Comparison of ENCODE assay signal across 8 cellular contexts in the genomic region with DNA sequence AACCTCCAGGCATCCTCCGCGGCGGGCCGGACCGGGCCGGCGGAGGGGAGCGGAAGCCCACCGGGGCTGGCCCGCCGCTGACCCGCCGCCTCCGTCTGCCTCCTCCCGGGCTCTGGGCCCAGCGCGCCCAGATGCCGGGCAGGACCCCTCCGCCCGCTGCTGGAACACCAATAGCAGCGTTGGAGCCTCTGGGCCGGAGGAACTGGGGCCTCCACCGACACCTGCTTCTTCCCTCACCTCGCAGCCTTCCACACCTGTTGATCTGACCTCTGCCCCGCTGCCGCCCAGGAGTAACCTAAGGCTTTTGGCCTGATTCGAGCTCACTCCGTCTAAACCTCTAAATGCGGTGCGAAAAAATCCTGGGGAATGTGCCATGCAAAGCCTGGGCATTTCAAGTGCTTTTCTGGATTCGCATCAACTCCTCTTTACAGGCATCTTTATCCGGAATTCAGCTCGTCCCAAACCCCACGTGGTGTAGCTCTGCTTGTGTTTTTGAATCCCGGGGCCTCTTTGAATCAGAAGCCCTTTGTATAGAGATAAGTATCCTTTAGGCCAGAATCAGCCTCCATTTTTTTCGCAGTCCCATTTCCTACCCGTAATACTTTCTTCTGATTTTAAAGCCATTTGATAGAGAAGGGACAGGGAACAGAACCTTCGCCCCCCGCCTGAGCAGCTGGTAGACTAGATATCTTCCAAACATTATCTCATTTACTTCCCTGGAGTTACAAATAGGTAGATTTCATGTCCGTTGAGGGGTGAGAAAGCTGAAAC.
DNase-seq lines count a peak whose midpoint lies in the region; ATAC-seq and TF ChIP-seq lines count a peak whose summit lies in the region.

No MANE protein-coding gene starts in this region.

- DNase-seq in NCI-H146 (lab: John Stamatoyannopoulos, UW) (peak; percentile 84), astrocyte of the cerebellum (ENCODE audit: low read depth) (peak; percentile 39), kidney glomerular epithelial cell (lab: John Stamatoyannopoulos, UW) (peak; percentile 37), cerebellar nuclear complex (lab: John Stamatoyannopoulos, UW) (no peak)
- DNase-seq in stimulated activated CD8-positive, alpha-beta memory T cell treated with anti-CD3 and anti-CD28 coated beads, Interleukin-4, amount 100 ng/mL, for 48 hours = peak; percentile 26
- no peak for DNase-seq in stimulated activated CD4-positive, alpha-beta T cell treated with anti-CD3 and anti-CD28 coated beads, Interleukin-15, amount 100 ng/mL, for 24 hours

- TF ChIP-seq CTCF in 22Rv1 (IDR thresholded peaks at IDR 0.05) = no peak
- TF ChIP-seq CTCF in astrocyte of the cerebellum (IDR thresholded peaks at IDR 0.05; ENCODE audit: low read depth, low read length, missing control alignments) = no peak

- H3K27ac ChIP-seq in 22Rv1 = peak overlapping the region; percentile 72

- peak; percentile 20 for ATAC-seq in GM18868 (IDR thresholded peaks at IDR 0.05; ENCODE audit: unreplicated experiment)

- in situ Hi-C loops in astrocyte of the cerebellum (cut with HindIII; ENCODE audit: low sequenced_read_pairs) = no loop called here

- H3K4me3 ChIP-seq in astrocyte of the cerebellum (ENCODE audit: low read depth, low read length) = peak overlapping the region; percentile 96

Comparison
In these comparisons a context has a peak if more than half of its experiments do, and no peak if none do; other contexts are left out.
1. DNase-seq: peak in NCI-H146 (single experiment), astrocyte of the cerebellum (single experiment), kidney glomerular epithelial cell (single experiment) and stimulated activated CD8-positive, alpha-beta memory T cell treated with anti-CD3 and anti-CD28 coated beads, Interleukin-4, amount 100 ng/mL, for 48 hours (single experiment); none in cerebellar nuclear complex (0 of 2) and stimulated activated CD4-positive, alpha-beta T cell treated with anti-CD3 and anti-CD28 coated beads, Interleukin-15, amount 100 ng/mL, for 24 hours (single experiment).